Comparison of ENCODE assay signal across 7 cellular contexts in genomic region chrX:132216806-132217202, GRCh38. TPM values are rescaled to one million over a fixed set of nuclear protein-coding genes. Genes with fewer than 3 reads are reported as not detected.
DNase-seq lines count a peak whose midpoint lies in the region; ATAC-seq, FAIRE-seq and TF ChIP-seq lines count a peak whose summit lies in the region.

No MANE protein-coding gene starts in this region.

- H3K27me3 ChIP-seq in pancreas: peaks cover 0 to 7% (median 0%) of the 10 kb centered on the region in 4 donors

- H3K27ac ChIP-seq in pancreas: peak overlapping the region; percentile 82 to 95 (median 91)

- peak overlapping the region; percentile 42 to 64 (median 52) for H3K4me3 ChIP-seq in pancreas

- TF ChIP-seq POLR2A in erythroblast (IDR thresholded peaks at IDR 0.05; ENCODE audit: low read length): no peak

- H3K9me3 ChIP-seq in pancreas: no peaks in the 10 kb centered on the region

- no peaks in the 10 kb centered on the region for H3K36me3 ChIP-seq in pancreas

- intact Hi-C loops in pancreas (cut with DNase I): no loop called here

- ATAC-seq in GM18868 (IDR thresholded peaks at IDR 0.05; ENCODE audit: unreplicated experiment) (peak; percentile 19), HG02840 (IDR thresholded peaks at IDR 0.05; ENCODE audit: low FRiP score, unreplicated experiment) (peak; percentile 14), pancreas (peak in 1 of 4 donors; percentile 2), HG02588 (IDR thresholded peaks at IDR 0.05; ENCODE audit: unreplicated experiment) (no peak)

- FAIRE-seq in pancreas (lab: Jason Lieb, UNC): no peak

- H3K4me1 ChIP-seq in pancreas: peaks cover 0 to 4% (median 0%) of the 10 kb centered on the region in 3 donors

- TF ChIP-seq CTCF in pancreas (IDR thresholded peaks at IDR 0.05): no peak

- DNase-seq in T-helper 2 cell (peak in 3 of 5 experiments; percentile 3 to 84 (median 57)), erythroblast (lab: John Stamatoyannopoulos, UW) (peak; percentile 27 to 61), pancreas (no peak), OCI-M1 (lab: John Stamatoyannopoulos, UW) (no peak)

- 0 to 27% methylated on average over 11 of the region's 11 CpGs for WGBS in pancreas, 2 donors

RNA-seq across cellular contexts. Expression of gene RAP2C, which starts 2.4 kb away (rescaled TPM):
- 10 to 100 TPM in 2 of 6 donors, 1 to 10 TPM in 4; 6.2 to 15.1 (median 8.3) TPM for total RNA-seq in pancreas
- 10 to 100 TPM in 1 of 2 donors, 1 to 10 TPM in 1; 7.7 to 10.6 TPM for polyA plus RNA-seq in pancreas

Comparison
In these comparisons a context has a peak if more than half of its experiments do, and no peak if none do; other contexts are left out.
1. DNase-seq: peak in T-helper 2 cell (3 of 5) and erythroblast (2 of 2); none in pancreas (0 of 6) and OCI-M1 (single experiment).